ENCODE assay signal across 12 cellular contexts in the genomic region with DNA sequence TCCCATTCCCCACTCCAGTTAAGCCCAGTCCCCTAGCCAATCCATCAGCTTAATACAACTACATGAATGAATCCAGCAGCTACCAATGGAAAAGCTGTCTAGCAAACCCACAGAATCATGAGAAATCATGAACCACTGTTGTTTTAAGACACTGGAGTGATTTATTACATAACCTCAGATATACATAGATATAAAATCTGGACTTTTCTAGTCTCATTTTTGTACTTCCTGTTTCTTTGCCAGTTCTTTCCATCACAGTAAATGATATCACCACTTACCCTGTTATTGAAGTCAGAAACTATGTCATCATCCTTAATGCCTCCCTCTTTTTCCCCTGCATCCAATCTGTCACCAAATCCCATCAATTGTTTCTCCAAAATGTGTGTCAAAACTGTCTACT. TPM values are rescaled to one million over a fixed set of nuclear protein-coding genes. Genes with fewer than 3 reads are reported as not detected.
DNase-seq lines count a peak whose midpoint lies in the region; ATAC-seq and TF ChIP-seq lines count a peak whose summit lies in the region.
"Had no signal": no experiment of that assay in that cellular context is flagged by ENCODE, and none has a peak within 500 bp of the region (broad histone marks: within the 10 kb centered on the region; RNA-seq: fewer than 3 reads in every experiment).

No MANE protein-coding gene starts in this region.

- no peak overlapping the region for H3K9ac ChIP-seq in PC-3 (ENCODE audit: low read length)

- peaks cover 19% of the 10 kb centered on the region; the same call in 1 of the 2 replicates for H3K79me2 ChIP-seq in PC-3 (ENCODE audit: low read length)

- TF ChIP-seq CTCF in WTC11 (IDR thresholded peaks at IDR 0.05) (no peak), PC-3 (conservative IDR thresholded peaks at IDR 0.05; ENCODE audit: low read depth, low read length) (no peak)

- peak; percentile 11 for DNase-seq in CD1c-positive myeloid dendritic cell (ENCODE audit: extremely low spot score)
- DNase-seq in KBM-7, result peak; percentile 40
- no peak for DNase-seq in WTC11 (ENCODE audit: low spot score)
- DNase-seq in iris pigment epithelial cell (ENCODE audit: low read depth), result peak; percentile 36
- no peak for DNase-seq in PC-3
- DNase-seq in iPS-NIHi11 (ENCODE audit: low spot score), result no peak
- DNase-seq: CD4-positive, alpha-beta memory T cell; NCI-H1930; stimulated activated CD4-positive, alpha-beta T cell treated with anti-CD3 and anti-CD28 coated beads, Interleukin-4, amount 100 ng/mL, for 24 hours had no signal

- no TSS peak for BruUV-seq in PC-3 (replicated peaks; lab: Mats Ljungman, UMichigan)

- ATAC-seq in WTC11 (no peak), GM18907 (IDR thresholded peaks at IDR 0.05; ENCODE audit: unreplicated experiment) (no peak), PC-3 (no peak), GM18868 (IDR thresholded peaks at IDR 0.05; ENCODE audit: unreplicated experiment) (no peak)

- H2AFZ ChIP-seq in PC-3 (ENCODE audit: low read length), result no peak overlapping the region

- in situ Hi-C loops in KBM-7 (cut with MboI; ENCODE audit: low pct_unique_long_range_greater_than_20kb, low sequenced_read_pairs), result no loop called here

- H3K9me3 ChIP-seq in PC-3 (ENCODE audit: low read length), result no peaks in the 10 kb centered on the region

- H3K27ac Mint-ChIP-seq in WTC11, result peak overlapping the region; percentile 14; the same call in 1 of the 2 replicates
- H3K27ac Mint-ChIP-seq: mesothelial cell of epicardium had no signal

- CTCF ChIA-PET in WTC11 (lab: Charles Lee) (no interaction called here), PC-3 (lab: Charles Lee) (no interaction called here)

- peaks cover 15% of the 10 kb centered on the region for H3K4me1 ChIP-seq in PC-3 (ENCODE audit: insufficient read depth, low read length)

- H4K20me1 ChIP-seq in PC-3 (ENCODE audit: low read length), result 0 out of 2 replicates have a peak, but pooled peaks cover 3% of the 10 kb centered on the region

- 0 out of 2 replicates have a peak, but pooled peaks cover 3% of the 10 kb centered on the region for H3K36me3 ChIP-seq in PC-3 (ENCODE audit: low read depth, low read length)

- no peaks in the 10 kb centered on the region for H3F3A ChIP-seq in PC-3 (ENCODE audit: low read length, unreplicated experiment)

- H3K4me3 Mint-ChIP-seq in WTC11, result no peak overlapping the region
- H3K4me3 Mint-ChIP-seq: mesothelial cell of epicardium had no signal

- no peak overlapping the region for H3K4me2 ChIP-seq in PC-3 (ENCODE audit: low read length)

- no peaks in the 10 kb centered on the region for H3K27me3 Mint-ChIP-seq in WTC11 (ENCODE audit: low read depth)
- H3K27me3 Mint-ChIP-seq: CD4-positive, alpha-beta memory T cell had no signal

- peaks cover 12% of the 10 kb centered on the region for H3K36me3 Mint-ChIP-seq in WTC11

- no peaks in the 10 kb centered on the region for H3K9me3 Mint-ChIP-seq in WTC11
- H3K9me3 Mint-ChIP-seq: CD4-positive, alpha-beta memory T cell; mesothelial cell of epicardium had no signal

- no peaks in the 10 kb centered on the region for H3K27me3 ChIP-seq in PC-3 (ENCODE audit: low read length)

- peaks cover 9% of the 10 kb centered on the region for H3K4me1 Mint-ChIP-seq in WTC11

- H3K9me2 ChIP-seq in PC-3 (replicated peaks; ENCODE audit: low read length), result no peaks in the 10 kb centered on the region

- no peak overlapping the region for H3K4me3 ChIP-seq in PC-3 (ENCODE audit: low read length)

- POLR2A ChIA-PET in WTC11 (lab: Charles Lee) (no interaction called here), PC-3 (lab: Charles Lee; ENCODE audit: unreplicated experiment) (no interaction called here)

- intact Hi-C loops in PC-3 (cut with micrococcal nuclease), result no loop called here

- no peak overlapping the region for H3K27ac ChIP-seq in PC-3 (ENCODE audit: low read length)

TF ChIP-seq in WTC11, 78 proteins besides CTCF, POLR2A, EP300 and RAD21 (continues in another document):
- no peak for TF ChIP-seq NR2C2 (CRISPR knock-in tag; IDR thresholded peaks at IDR 0.05)
- no peak for TF ChIP-seq TEAD1 (CRISPR knock-in tag; IDR thresholded peaks at IDR 0.05)
- TF ChIP-seq MYBL2 (CRISPR knock-in tag; IDR thresholded peaks at IDR 0.05), result no peak
- no peak for TF ChIP-seq ATF2 (CRISPR knock-in tag; IDR thresholded peaks at IDR 0.05; ENCODE audit: borderline replicate concordance, low read depth)
- no peak for TF ChIP-seq AR (CRISPR knock-in tag; IDR thresholded peaks at IDR 0.05)
- no peak for TF ChIP-seq RELA (CRISPR knock-in tag; IDR thresholded peaks at IDR 0.05; ENCODE audit: borderline replicate concordance)
- no peak for TF ChIP-seq ZNF425 (CRISPR knock-in tag; conservative IDR thresholded peaks at IDR 0.05)
- TF ChIP-seq IRF1 (CRISPR knock-in tag; IDR thresholded peaks at IDR 0.05), result no peak
- no peak for TF ChIP-seq CREB1 (CRISPR knock-in tag; IDR thresholded peaks at IDR 0.05)
- TF ChIP-seq JUN (CRISPR knock-in tag; IDR thresholded peaks at IDR 0.05), result no peak
- TF ChIP-seq GRHL2 (CRISPR knock-in tag; IDR thresholded peaks at IDR 0.05; ENCODE audit: insufficient replicate concordance, severe bottlenecking), result no peak
- no peak for TF ChIP-seq TCF7 (CRISPR knock-in tag; IDR thresholded peaks at IDR 0.05; ENCODE audit: low read depth)
- TF ChIP-seq ERG (CRISPR knock-in tag; IDR thresholded peaks at IDR 0.05), result no peak
- TF ChIP-seq GABPB1 (CRISPR knock-in tag; IDR thresholded peaks at IDR 0.05), result no peak

RNA-seq across cellular contexts. Expression of gene MKLN1, which starts 55.7 kb away (rescaled TPM):
- 37.6 to 40.9 TPM (median 40.5 TPM) in 3 replicates for total RNA-seq in WTC11 (2021)
- 15.3 and 16.3 TPM in 2 replicates for total RNA-seq in PC-3 (2014; rRNA removed)

Comparison
In these comparisons a context has a peak if more than half of its experiments do, and no peak if none do; other contexts are left out.
1. DNase-seq: peak in CD1c-positive myeloid dendritic cell (single experiment), KBM-7 (single experiment) and iris pigment epithelial cell (single experiment); none in WTC11 (single experiment), PC-3 (single experiment) and iPS-NIHi11 (single experiment).